ENCODE assay signal across 9 cellular contexts in genomic region chrX:107629533-107629909, GRCh38. TPM values are rescaled to one million over a fixed set of nuclear protein-coding genes. Genes with fewer than 3 reads are reported as not detected.
DNase-seq lines count a peak whose midpoint lies in the region; ATAC-seq and TF ChIP-seq lines count a peak whose summit lies in the region.
"Had no signal": no experiment of that assay in that cellular context is flagged by ENCODE, and none has a peak within 500 bp of the region (broad histone marks: within the 10 kb centered on the region; RNA-seq: fewer than 3 reads in every experiment).

No MANE protein-coding gene starts in this region.

- TF ChIP-seq CTCF in omental fat pad (IDR thresholded peaks at IDR 0.05): no peak

- DNase-seq in NCI-H345 treated with DMSO at 0.1 percent for 48 hours (lab: John Stamatoyannopoulos, UW; ENCODE audit: unreplicated experiment) (peak; percentile 3), NCI-H345 (lab: John Stamatoyannopoulos, UW) (no peak), omental fat pad (ENCODE audit: low spot score) (no peak)
- no peak for DNase-seq in activated CD4-positive, CD25-positive, alpha-beta regulatory T cell (lab: John Stamatoyannopoulos, UW)

- H3K27ac Mint-ChIP-seq in activated T-helper 17 cell treated with anti-CD3 and anti-CD28 coated beads, Interleukin-2, amount 50 U/mL, for 72 hours: peak overlapping the region; percentile 91

- H3K4me1 ChIP-seq in iPS-18a (ENCODE audit: control insufficient read depth, low read depth, low read length) (peaks cover 14% of the 10 kb centered on the region), subcutaneous abdominal adipose tissue (ENCODE audit: control insufficient read depth in 5 of 5, insufficient read depth in 5 of 5, low read length in 5 of 5) (peaks cover 0 to 14% (median 10%) of the 10 kb centered on the region in 5 donors)

- no peaks in the 10 kb centered on the region for H3K27me3 ChIP-seq in iPS-18a (ENCODE audit: control insufficient read depth, insufficient read depth, low read length)
- peaks cover 0 to 4% (median 3%) of the 10 kb centered on the region in 5 donors for H3K27me3 ChIP-seq in subcutaneous abdominal adipose tissue (ENCODE audit: control insufficient read depth in 5 of 5, insufficient read depth in 4 of 5, low read length in 5 of 5)
- H3K27me3 ChIP-seq: body of pancreas had no signal

- peaks cover 15% of the 10 kb centered on the region for H3K36me3 Mint-ChIP-seq in activated T-helper 17 cell treated with anti-CD3 and anti-CD28 coated beads, Interleukin-2, amount 50 U/mL, for 72 hours (ENCODE audit: low read depth)

- peaks cover 6% of the 10 kb centered on the region for H3K4me1 Mint-ChIP-seq in activated T-helper 17 cell treated with anti-CD3 and anti-CD28 coated beads, Interleukin-2, amount 50 U/mL, for 72 hours

- no peaks in the 10 kb centered on the region for H3K27me3 Mint-ChIP-seq in activated T-helper 17 cell treated with anti-CD3 and anti-CD28 coated beads, Interleukin-2, amount 50 U/mL, for 72 hours

- ATAC-seq in activated T-helper 17 cell treated with anti-CD3 and anti-CD28 coated beads, Interleukin-2, amount 50 U/mL, for 72 hours (replicated peaks): no peak
- no peak for ATAC-seq in omental fat pad (ENCODE audit: low FRiP score)

- H3K9me3 ChIP-seq in KOPT-K1 (ENCODE audit: insufficient read depth, low read length, poor library complexity, severe bottlenecking) (no peaks in the 10 kb centered on the region), iPS-18a (ENCODE audit: control insufficient read depth, low read depth, low read length) (no peaks in the 10 kb centered on the region), subcutaneous abdominal adipose tissue (ENCODE audit: control insufficient read depth in 5 of 5, low read length in 5 of 5) (no peaks in the 10 kb centered on the region)
- H3K9me3 ChIP-seq: body of pancreas had no signal

- no peaks in the 10 kb centered on the region for H3K9me3 Mint-ChIP-seq in activated T-helper 17 cell treated with anti-CD3 and anti-CD28 coated beads, Interleukin-2, amount 50 U/mL, for 72 hours

- H3K27ac ChIP-seq in KOPT-K1 (ENCODE audit: low read depth, low read length, poor library complexity, severe bottlenecking) (peak overlapping the region; percentile 85), iPS-18a (ENCODE audit: low read length) (peak overlapping the region; percentile 95), subcutaneous abdominal adipose tissue (ENCODE audit: low read depth, low read length) (no peak overlapping the region)

- H3K9ac ChIP-seq in iPS-18a (ENCODE audit: low read length) (peak overlapping the region; percentile 96), subcutaneous abdominal adipose tissue (ENCODE audit: low read length in 5 of 5) (peak overlapping the region in 1 of 5 donors; percentile 31)

- H3K4me3 ChIP-seq in iPS-18a (ENCODE audit: low read length) (peak overlapping the region; percentile 88), subcutaneous abdominal adipose tissue (ENCODE audit: low read depth in 1 of 5, low read length in 5 of 5) (peak overlapping the region; percentile 69 to 84 (median 77))

- H3K4me3 Mint-ChIP-seq in activated T-helper 17 cell treated with anti-CD3 and anti-CD28 coated beads, Interleukin-2, amount 50 U/mL, for 72 hours: peak overlapping the region; percentile 95

- H3K36me3 ChIP-seq in KOPT-K1 (ENCODE audit: insufficient read depth, low read length) (no peaks in the 10 kb centered on the region), iPS-18a (ENCODE audit: control insufficient read depth, low read depth, low read length) (no peaks in the 10 kb centered on the region), subcutaneous abdominal adipose tissue (ENCODE audit: control insufficient read depth in 5 of 5, insufficient read depth in 5 of 5, low read length in 5 of 5) (no peaks in the 10 kb centered on the region)

RNA-seq across cellular contexts. Expression of gene PRPS1, which starts 1.2 kb away (rescaled TPM):
- 100 to 1,000 TPM in 1 of 2 donors, 10 to 100 TPM in 1; 58.6 to 107 TPM for total RNA-seq in activated T-helper 17 cell treated with anti-CD3 and anti-CD28 coated beads, Interleukin-2, amount 50 U/mL, for 72 hours
- 10 to 100 TPM; 16.4 to 43.6 (median 24.8) TPM for total RNA-seq in omental fat pad
